In the genomic region with DNA sequence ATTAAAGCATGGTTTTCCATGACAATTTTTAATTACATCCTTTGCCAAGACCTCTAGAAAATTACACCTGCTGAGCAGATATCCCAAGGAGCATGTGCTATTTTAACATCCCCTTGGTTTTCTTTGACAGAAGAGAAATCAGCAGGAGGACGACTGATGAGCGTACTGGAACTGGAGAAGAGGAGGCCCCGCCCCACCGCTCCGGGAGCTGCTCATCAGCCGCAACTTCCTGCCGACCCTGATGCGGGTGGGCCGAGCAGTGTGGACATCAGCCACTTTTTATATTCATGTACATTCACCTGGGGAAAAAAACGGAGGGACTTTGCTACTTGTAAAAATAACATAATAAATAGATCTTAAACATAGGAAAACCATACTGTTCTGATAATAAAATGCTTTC, we compare ENCODE assay signal across 2 cellular contexts.
TF ChIP-seq lines count a peak whose summit lies in the region.

No MANE protein-coding gene starts in this region.

TF ChIP-seq in HCT116, 20 proteins besides CTCF, POLR2A, EP300 and RAD21 (continued from another document):
- TF ChIP-seq ZNF274 (IDR thresholded peaks at IDR 0.05; ENCODE audit: low read depth, low read length) (no peak), SRF (IDR thresholded peaks at IDR 0.05; ENCODE audit: low read depth) (no peak)
- TF ChIP-seq, protein P1, sequence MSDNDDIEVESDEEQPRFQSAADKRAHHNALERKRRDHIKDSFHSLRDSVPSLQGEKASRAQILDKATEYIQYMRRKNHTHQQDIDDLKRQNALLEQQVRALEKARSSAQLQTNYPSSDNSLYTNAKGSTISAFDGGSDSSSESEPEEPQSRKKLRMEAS (IDR thresholded peaks at IDR 0.05), result no peak
- TF ChIP-seq, protein P2, sequence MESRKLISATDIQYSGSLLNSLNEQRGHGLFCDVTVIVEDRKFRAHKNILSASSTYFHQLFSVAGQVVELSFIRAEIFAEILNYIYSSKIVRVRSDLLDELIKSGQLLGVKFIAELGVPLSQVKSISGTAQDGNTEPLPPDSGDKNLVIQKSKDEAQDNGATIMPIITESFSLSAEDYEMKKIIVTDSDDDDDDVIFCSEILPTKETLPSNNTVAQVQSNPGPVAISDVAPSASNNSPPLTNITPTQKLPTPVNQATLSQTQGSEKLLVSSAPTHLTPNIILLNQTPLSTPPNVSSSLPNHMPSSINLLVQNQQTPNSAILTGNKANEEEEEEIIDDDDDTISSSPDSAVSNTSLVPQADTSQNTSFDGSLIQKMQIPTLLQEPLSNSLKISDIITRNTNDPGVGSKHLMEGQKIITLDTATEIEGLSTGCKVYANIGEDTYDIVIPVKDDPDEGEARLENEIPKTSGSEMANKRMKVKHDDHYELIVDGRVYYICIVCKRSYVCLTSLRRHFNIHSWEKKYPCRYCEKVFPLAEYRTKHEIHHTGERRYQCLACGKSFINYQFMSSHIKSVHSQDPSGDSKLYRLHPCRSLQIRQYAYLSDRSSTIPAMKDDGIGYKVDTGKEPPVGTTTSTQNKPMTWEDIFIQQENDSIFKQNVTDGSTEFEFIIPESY (IDR thresholded peaks at IDR 0.05; ENCODE audit: extremely low read depth, insufficient replicate concordance, low read length), result no peak

TF ChIP-seq in GM23338, 12 proteins besides CTCF, POLR2A, EP300 and RAD21 (continued from another document):
- no peak for TF ChIP-seq POLR2AphosphoS5 (IDR thresholded peaks at IDR 0.05; ENCODE audit: low read depth)
- TF ChIP-seq, protein P3, sequence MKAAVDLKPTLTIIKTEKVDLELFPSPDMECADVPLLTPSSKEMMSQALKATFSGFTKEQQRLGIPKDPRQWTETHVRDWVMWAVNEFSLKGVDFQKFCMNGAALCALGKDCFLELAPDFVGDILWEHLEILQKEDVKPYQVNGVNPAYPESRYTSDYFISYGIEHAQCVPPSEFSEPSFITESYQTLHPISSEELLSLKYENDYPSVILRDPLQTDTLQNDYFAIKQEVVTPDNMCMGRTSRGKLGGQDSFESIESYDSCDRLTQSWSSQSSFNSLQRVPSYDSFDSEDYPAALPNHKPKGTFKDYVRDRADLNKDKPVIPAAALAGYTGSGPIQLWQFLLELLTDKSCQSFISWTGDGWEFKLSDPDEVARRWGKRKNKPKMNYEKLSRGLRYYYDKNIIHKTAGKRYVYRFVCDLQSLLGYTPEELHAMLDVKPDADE (IDR thresholded peaks at IDR 0.05), result no peak
- TF ChIP-seq EZH2 (IDR thresholded peaks at IDR 0.05; ENCODE audit: low read depth, unreplicated experiment), result no peak
- TF ChIP-seq NANOG (IDR thresholded peaks at IDR 0.05; ENCODE audit: borderline replicate concordance), result no peak
- TF ChIP-seq ZNF331 (CRISPR knock-in tag; IDR thresholded peaks at IDR 0.05; ENCODE audit: low read depth), result no peak
- TF ChIP-seq, protein P4, sequence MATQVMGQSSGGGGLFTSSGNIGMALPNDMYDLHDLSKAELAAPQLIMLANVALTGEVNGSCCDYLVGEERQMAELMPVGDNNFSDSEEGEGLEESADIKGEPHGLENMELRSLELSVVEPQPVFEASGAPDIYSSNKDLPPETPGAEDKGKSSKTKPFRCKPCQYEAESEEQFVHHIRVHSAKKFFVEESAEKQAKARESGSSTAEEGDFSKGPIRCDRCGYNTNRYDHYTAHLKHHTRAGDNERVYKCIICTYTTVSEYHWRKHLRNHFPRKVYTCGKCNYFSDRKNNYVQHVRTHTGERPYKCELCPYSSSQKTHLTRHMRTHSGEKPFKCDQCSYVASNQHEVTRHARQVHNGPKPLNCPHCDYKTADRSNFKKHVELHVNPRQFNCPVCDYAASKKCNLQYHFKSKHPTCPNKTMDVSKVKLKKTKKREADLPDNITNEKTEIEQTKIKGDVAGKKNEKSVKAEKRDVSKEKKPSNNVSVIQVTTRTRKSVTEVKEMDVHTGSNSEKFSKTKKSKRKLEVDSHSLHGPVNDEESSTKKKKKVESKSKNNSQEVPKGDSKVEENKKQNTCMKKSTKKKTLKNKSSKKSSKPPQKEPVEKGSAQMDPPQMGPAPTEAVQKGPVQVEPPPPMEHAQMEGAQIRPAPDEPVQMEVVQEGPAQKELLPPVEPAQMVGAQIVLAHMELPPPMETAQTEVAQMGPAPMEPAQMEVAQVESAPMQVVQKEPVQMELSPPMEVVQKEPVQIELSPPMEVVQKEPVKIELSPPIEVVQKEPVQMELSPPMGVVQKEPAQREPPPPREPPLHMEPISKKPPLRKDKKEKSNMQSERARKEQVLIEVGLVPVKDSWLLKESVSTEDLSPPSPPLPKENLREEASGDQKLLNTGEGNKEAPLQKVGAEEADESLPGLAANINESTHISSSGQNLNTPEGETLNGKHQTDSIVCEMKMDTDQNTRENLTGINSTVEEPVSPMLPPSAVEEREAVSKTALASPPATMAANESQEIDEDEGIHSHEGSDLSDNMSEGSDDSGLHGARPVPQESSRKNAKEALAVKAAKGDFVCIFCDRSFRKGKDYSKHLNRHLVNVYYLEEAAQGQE (IDR thresholded peaks at IDR 0.05; ENCODE audit: unreplicated experiment), result no peak
- no peak for TF ChIP-seq CREB1 (CRISPR knock-in tag; IDR thresholded peaks at IDR 0.05; ENCODE audit: low read depth)
- TF ChIP-seq ZNF114 (CRISPR knock-in tag; IDR thresholded peaks at IDR 0.05), result no peak
- TF ChIP-seq ZNF462 (CRISPR knock-in tag; IDR thresholded peaks at IDR 0.05), result no peak
- no peak for TF ChIP-seq STAT1 (IDR thresholded peaks at IDR 0.05; ENCODE audit: unreplicated experiment)
